ENCODE assay signal across 14 cellular contexts in the genomic region with DNA sequence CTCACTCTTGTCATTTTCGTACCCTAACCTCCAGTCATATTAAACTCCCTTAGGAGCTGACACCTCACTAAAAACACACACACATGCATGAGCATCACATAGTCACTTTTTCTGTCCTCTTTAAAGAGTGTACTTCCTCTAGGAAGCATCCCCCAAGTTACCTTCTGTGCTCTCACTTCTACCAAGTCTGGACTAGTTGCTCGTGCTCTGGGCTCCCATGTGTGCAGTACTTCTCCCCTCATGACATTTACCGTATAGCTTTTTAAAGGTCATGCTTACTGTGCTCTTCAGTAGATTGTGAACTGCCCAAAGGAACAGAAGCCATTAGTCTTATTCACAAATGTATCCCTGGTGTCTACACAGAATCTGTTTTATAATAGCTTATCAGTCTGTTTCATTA. TPM values are rescaled to one million over a fixed set of nuclear protein-coding genes. Genes with fewer than 3 reads are reported as not detected.
DNase-seq lines count a peak whose midpoint lies in the region; ATAC-seq and TF ChIP-seq lines count a peak whose summit lies in the region.
"Had no signal": no experiment of that assay in that cellular context is flagged by ENCODE, and none has a peak within 500 bp of the region (broad histone marks: within the 10 kb centered on the region; RNA-seq: fewer than 3 reads in every experiment).

No MANE protein-coding gene starts in this region.

- CTCF ChIA-PET in PC-3 (lab: Charles Lee): no interaction called here

- peaks cover 2% of the 10 kb centered on the region; the same call in 1 of the 2 replicates for H3K36me3 ChIP-seq in PC-3 (ENCODE audit: low read depth, low read length)

- H3K27me3 ChIP-seq in PC-3 (ENCODE audit: low read length): no peaks in the 10 kb centered on the region

- DNase-seq in left ventricle myocardium superior: no peak
- no peak for DNase-seq in cardiac septum (ENCODE audit: low spot score)
- no peak for DNase-seq in PC-3
- DNase-seq in GDM1 (lab: John Stamatoyannopoulos, UW): no peak
- DNase-seq in COLO668 (lab: John Stamatoyannopoulos, UW; ENCODE audit: unreplicated experiment): no peak
- DNase-seq: C1 segment of cervical spinal cord; Caco-2; CD4-positive, alpha-beta memory T cell; DMS153; DND-41; H7; HCEC 1CT had no signal

- H3K27me3 Mint-ChIP-seq in stimulated activated memory B cell treated with anti-CD40 and anti-IgM and Interleukin-4, amounts not matched to agents 10 μg/mL and 1 μg/mL and 100 μg/mL, for 72 hours: no peaks in the 10 kb centered on the region
- H3K27me3 Mint-ChIP-seq: CD4-positive, alpha-beta memory T cell had no signal

- TF ChIP-seq CTCF in PC-3 (conservative IDR thresholded peaks at IDR 0.05; ENCODE audit: low read depth, low read length): no peak

- H3F3A ChIP-seq in PC-3 (ENCODE audit: low read length, unreplicated experiment): no peaks in the 10 kb centered on the region

- H3K27ac ChIP-seq in PC-3 (ENCODE audit: low read length): peak overlapping the region; percentile 56

- no peaks in the 10 kb centered on the region for H3K9me2 ChIP-seq in PC-3 (replicated peaks; ENCODE audit: low read length)

- no peak overlapping the region for H3K27ac Mint-ChIP-seq in stimulated activated memory B cell treated with anti-CD40 and anti-IgM and Interleukin-4, amounts not matched to agents 10 μg/mL and 1 μg/mL and 100 μg/mL, for 72 hours

- no TSS peak for BruUV-seq in PC-3 (replicated peaks; lab: Mats Ljungman, UMichigan)

- H4K20me1 ChIP-seq in PC-3 (ENCODE audit: low read length): 0 out of 2 replicates have a peak, but pooled peaks cover 5% of the 10 kb centered on the region

- H3K9me3 ChIP-seq in PC-3 (ENCODE audit: low read length): no peaks in the 10 kb centered on the region
- H3K9me3 ChIP-seq: Caco-2 had no signal

- no peak overlapping the region for H3K4me3 Mint-ChIP-seq in stimulated activated memory B cell treated with anti-CD40 and anti-IgM and Interleukin-4, amounts not matched to agents 10 μg/mL and 1 μg/mL and 100 μg/mL, for 72 hours

- H3K79me2 ChIP-seq in PC-3 (ENCODE audit: low read length): peaks cover 6% of the 10 kb centered on the region

- no peaks in the 10 kb centered on the region for H3K4me1 Mint-ChIP-seq in stimulated activated memory B cell treated with anti-CD40 and anti-IgM and Interleukin-4, amounts not matched to agents 10 μg/mL and 1 μg/mL and 100 μg/mL, for 72 hours

- peak; percentile 40 for ATAC-seq in left ventricle myocardium superior
- no peak for ATAC-seq in PC-3
- peak; percentile 54 for ATAC-seq in stimulated activated memory B cell treated with anti-CD40 and anti-IgM and Interleukin-4, amounts not matched to agents 10 μg/mL and 1 μg/mL and 100 μg/mL, for 72 hours
- ATAC-seq: GM12878 had no signal

- H2AFZ ChIP-seq in PC-3 (ENCODE audit: low read length): no peak overlapping the region

- intact Hi-C loops in left ventricle myocardium superior (cut with micrococcal nuclease) (loop anchor here (5.0 kb wide), 1 partner anchor 41 kb away; the partner anchor contains the start of gene CRYBG3), cardiac septum (cut with DNase I) (loop anchor here (2.0 kb wide), 1 partner anchor 41 kb away; the partner anchor contains the start of gene CRYBG3), PC-3 (cut with micrococcal nuclease) (loop anchor here (1.0 to 2.0 kb wide), 2 partner anchors 9 to 41 kb away; partner anchors contain the start of gene CRYBG3)

- H3K9ac ChIP-seq in PC-3 (ENCODE audit: low read length): no peak overlapping the region

- H3K4me2 ChIP-seq in PC-3 (ENCODE audit: low read length): peak overlapping the region; percentile 17; the same call in 1 of the 2 replicates

- POLR2A ChIA-PET in PC-3 (lab: Charles Lee; ENCODE audit: unreplicated experiment): no interaction called here

- H3K9me3 Mint-ChIP-seq in stimulated activated memory B cell treated with anti-CD40 and anti-IgM and Interleukin-4, amounts not matched to agents 10 μg/mL and 1 μg/mL and 100 μg/mL, for 72 hours: no peaks in the 10 kb centered on the region

- no peaks in the 10 kb centered on the region for H3K36me3 Mint-ChIP-seq in stimulated activated memory B cell treated with anti-CD40 and anti-IgM and Interleukin-4, amounts not matched to agents 10 μg/mL and 1 μg/mL and 100 μg/mL, for 72 hours

- H3K4me1 ChIP-seq in PC-3 (ENCODE audit: insufficient read depth, low read length): peaks cover 17% of the 10 kb centered on the region
- H3K4me1 ChIP-seq: Caco-2 had no signal

- no peak overlapping the region for H3K4me3 ChIP-seq in PC-3 (ENCODE audit: low read length)
- H3K4me3 ChIP-seq: GM12878 had no signal

RNA-seq across cellular contexts. Expression of gene CRYBG3, which starts 42.0 kb away (rescaled TPM):
- 20.4 TPM for total RNA-seq in left ventricle myocardium superior
- total RNA-seq in cardiac septum: 38.2 TPM
- 11.4 and 12.2 TPM in 2 replicates for total RNA-seq in PC-3 (2014; rRNA removed)
